In genomic region chr12:92142251-92142896, GRCh38 we compare ENCODE assay signal across 8 cellular contexts. TPM values are rescaled to one million over a fixed set of nuclear protein-coding genes. Genes with fewer than 3 reads are reported as not detected.
A peak's percentile ranks its signal among the peaks of the same experiment; 100 is the strongest.
DNase-seq lines count a peak whose midpoint lies in the region; ATAC-seq and TF ChIP-seq lines count a peak whose summit lies in the region.

No MANE protein-coding gene starts in this region.

- ATAC-seq in activated T-cell treated with anti-CD3 and anti-CD28 coated beads, Interleukin-2, amount 50 U/mL, for 72 hours (replicated peaks in 1 of 2): no peak
- no peak for ATAC-seq in activated naive CD8-positive, alpha-beta T cell treated with anti-CD3 and anti-CD28 coated beads, Interleukin-2, amount 10 ng/mL, durations not matched to agents 7 days and 5 days (ENCODE audit: low read depth)
- ATAC-seq in right lobe of liver: no peak
- ATAC-seq in HG02798 (IDR thresholded peaks at IDR 0.05; ENCODE audit: poor library complexity, unreplicated experiment): no peak

- H3K4me3 ChIP-seq in right lobe of liver (peak overlapping the region; percentile 76 to 81 (median 78)), tibial nerve (peak overlapping the region; percentile 95 to 99 (median 96))

- POLR2A ChIA-PET in activated naive CD8-positive, alpha-beta T cell treated with anti-CD3 and anti-CD28 coated beads, Interleukin-2, amount 10 ng/mL, durations not matched to agents 7 days and 5 days (lab: Charles Lee): interaction anchor here (0.7 to 7.1 kb wide), 8 partner anchors 9 to 330 kb away, joined by 3 to 311 read pairs (median 5); no protein-coding TSS in a partner anchor
- POLR2A ChIA-PET in GM10248 (lab: Yijun Ruan, JAX): interaction anchor here (0.7 to 1.4 kb wide), 3 partner anchors 9 to 183 kb away, joined by 3 to 7 read pairs (median 6); no protein-coding TSS in a partner anchor

- H3K27ac Mint-ChIP-seq in activated T-cell treated with anti-CD3 and anti-CD28 coated beads, Interleukin-2, amount 50 U/mL, for 72 hours: peak overlapping the region; percentile 92
- peak overlapping the region; percentile 99 for H3K27ac Mint-ChIP-seq in activated naive CD8-positive, alpha-beta T cell treated with anti-CD3 and anti-CD28 coated beads, Interleukin-2, amount 10 ng/mL, durations not matched to agents 7 days and 5 days

- no peak for DNase-seq in activated T-cell treated with anti-CD3 and anti-CD28 coated beads, Interleukin-2, amount 50 U/mL, for 72 hours
- no peak for DNase-seq in activated T-cell treated with anti-CD3 and anti-CD28 coated beads for 4 hours
- DNase-seq in activated naive CD8-positive, alpha-beta T cell treated with anti-CD3 and anti-CD28 coated beads, Interleukin-2, amount 10 ng/mL, durations not matched to agents 7 days and 5 days: no peak
- no peak for DNase-seq in right lobe of liver
- no peak for DNase-seq in tibial nerve (ENCODE audit: low spot score in 2 of 2)
- no peak for DNase-seq in GM10248 (ENCODE audit: extremely low spot score)
- no peak for DNase-seq in GF-D8 (lab: John Stamatoyannopoulos, UW)

- 8% methylated on average over 5 of the region's 5 CpGs for WGBS in right lobe of liver (ENCODE audit: insufficient coverage, low coverage, low lambda C conversion rate, missing lambda C conversion rate)
- WGBS in tibial nerve, 2 donors: 16% methylated on average over 5 of the region's 5 CpGs

- peaks cover 36 to 71% of the 10 kb centered on the region in 2 donors for H3K36me3 Mint-ChIP-seq in activated T-cell treated with anti-CD3 and anti-CD28 coated beads, Interleukin-2, amount 50 U/mL, for 72 hours (ENCODE audit: insufficient read depth in 2 of 2)
- peaks cover 71% of the 10 kb centered on the region for H3K36me3 Mint-ChIP-seq in activated naive CD8-positive, alpha-beta T cell treated with anti-CD3 and anti-CD28 coated beads, Interleukin-2, amount 10 ng/mL, durations not matched to agents 7 days and 5 days

- H3K27ac ChIP-seq in right lobe of liver: peak overlapping the region; percentile 99 to 100 (median 100)
- peak overlapping the region; percentile 99 to 100 (median 100) for H3K27ac ChIP-seq in tibial nerve

- H3K27me3 ChIP-seq in right lobe of liver (no peaks in the 10 kb centered on the region), tibial nerve (no peaks in the 10 kb centered on the region)

- peaks cover 0 to 20% (median 3%) of the 10 kb centered on the region in 4 donors for H3K36me3 ChIP-seq in right lobe of liver
- H3K36me3 ChIP-seq in tibial nerve: peaks cover 0 to 30% (median 0%) of the 10 kb centered on the region in 3 donors

- no peaks in the 10 kb centered on the region for H3K9me3 Mint-ChIP-seq in activated T-cell treated with anti-CD3 and anti-CD28 coated beads, Interleukin-2, amount 50 U/mL, for 72 hours
- H3K9me3 Mint-ChIP-seq in activated naive CD8-positive, alpha-beta T cell treated with anti-CD3 and anti-CD28 coated beads, Interleukin-2, amount 10 ng/mL, durations not matched to agents 7 days and 5 days: no peaks in the 10 kb centered on the region

- H3K9me3 ChIP-seq in right lobe of liver (no peaks in the 10 kb centered on the region), tibial nerve (no peaks in the 10 kb centered on the region)

- peaks cover 37% of the 10 kb centered on the region for H3K4me1 Mint-ChIP-seq in activated T-cell treated with anti-CD3 and anti-CD28 coated beads, Interleukin-2, amount 50 U/mL, for 72 hours (ENCODE audit: low read depth)
- H3K4me1 Mint-ChIP-seq in activated naive CD8-positive, alpha-beta T cell treated with anti-CD3 and anti-CD28 coated beads, Interleukin-2, amount 10 ng/mL, durations not matched to agents 7 days and 5 days: peaks cover 37% of the 10 kb centered on the region

- no peaks in the 10 kb centered on the region for H3K27me3 Mint-ChIP-seq in activated T-cell treated with anti-CD3 and anti-CD28 coated beads, Interleukin-2, amount 50 U/mL, for 72 hours (ENCODE audit: low read depth)
- no peaks in the 10 kb centered on the region for H3K27me3 Mint-ChIP-seq in activated naive CD8-positive, alpha-beta T cell treated with anti-CD3 and anti-CD28 coated beads, Interleukin-2, amount 10 ng/mL, durations not matched to agents 7 days and 5 days

- intact Hi-C loops in right lobe of liver (cut with DNase I): no loop called here

- H3K4me1 ChIP-seq in right lobe of liver: peaks cover 0 to 23% (median 0%) of the 10 kb centered on the region in 4 donors
- peaks cover 0 to 38% (median 11%) of the 10 kb centered on the region in 4 donors for H3K4me1 ChIP-seq in tibial nerve

- TF ChIP-seq EP300 in tibial nerve (IDR thresholded peaks at IDR 0.05): peak in 1 of 2 donors; percentile 22

- TF ChIP-seq CTCF in right lobe of liver (IDR thresholded peaks at IDR 0.05) (no peak), tibial nerve (IDR thresholded peaks at IDR 0.05) (no peak), GM10248 (IDR thresholded peaks at IDR 0.05; ENCODE audit: control extremely low read depth, extremely low read depth, low read depth, missing control alignments) (no peak)

- CTCF ChIA-PET in GM10248 (lab: Yijun Ruan, JAX): interaction anchor here (1.2 to 1.9 kb wide), 6 partner anchors 9 to 760 kb away, joined by 3 to 7 read pairs (median 3); no protein-coding TSS in a partner anchor

- peak overlapping the region; percentile 98 for H3K4me3 Mint-ChIP-seq in activated T-cell treated with anti-CD3 and anti-CD28 coated beads, Interleukin-2, amount 50 U/mL, for 72 hours
- H3K4me3 Mint-ChIP-seq in activated naive CD8-positive, alpha-beta T cell treated with anti-CD3 and anti-CD28 coated beads, Interleukin-2, amount 10 ng/mL, durations not matched to agents 7 days and 5 days: peak overlapping the region; percentile 88

- no peak for TF ChIP-seq POLR2A in right lobe of liver (IDR thresholded peaks at IDR 0.05)
- no peak for TF ChIP-seq POLR2A in tibial nerve (IDR thresholded peaks at IDR 0.05)

RNA-seq across cellular contexts. Expression of gene BTG1, which starts 3.3 kb away (rescaled TPM):
- total RNA-seq in activated T-cell treated with anti-CD3 and anti-CD28 coated beads, Interleukin-2, amount 50 U/mL, for 72 hours: 100 to 1,000 TPM; 258 to 337 TPM
- total RNA-seq in activated naive CD8-positive, alpha-beta T cell treated with anti-CD3 and anti-CD28 coated beads, Interleukin-2, amount 10 ng/mL, durations not matched to agents 7 days and 5 days: 100 to 1,000 TPM; 249 to 255 TPM
- total RNA-seq in right lobe of liver (100 to 1,000 TPM in 1 of 6 experiments, 10 to 100 TPM in 5; 23.4 to 129 (median 52.8) TPM), tibial nerve (10 to 100 TPM; 40.0 to 54.0 (median 47.8) TPM)
